5 cellular contexts compared by ENCODE assay signal in genomic region chr3:49776101-49776500, GRCh38. TPM values are rescaled to one million over a fixed set of nuclear protein-coding genes. Genes with fewer than 3 reads are reported as not detected.
"Had no signal": no experiment of that assay in that cellular context is flagged by ENCODE, and none has a peak within 500 bp of the region (broad histone marks: within the 10 kb centered on the region; RNA-seq: fewer than 3 reads in every experiment).

No MANE protein-coding gene starts in this region.

RNA-seq across cellular contexts. Expression of gene CDHR4, which starts 23.6 kb away (rescaled TPM):
- total RNA-seq: HepG2, HT1080, IMR-90, K562 had no signal
- polyA plus RNA-seq: IgD-negative memory B cell, IMR-90 had no signal
